26 cellular contexts compared by ENCODE assay signal in the genomic region with DNA sequence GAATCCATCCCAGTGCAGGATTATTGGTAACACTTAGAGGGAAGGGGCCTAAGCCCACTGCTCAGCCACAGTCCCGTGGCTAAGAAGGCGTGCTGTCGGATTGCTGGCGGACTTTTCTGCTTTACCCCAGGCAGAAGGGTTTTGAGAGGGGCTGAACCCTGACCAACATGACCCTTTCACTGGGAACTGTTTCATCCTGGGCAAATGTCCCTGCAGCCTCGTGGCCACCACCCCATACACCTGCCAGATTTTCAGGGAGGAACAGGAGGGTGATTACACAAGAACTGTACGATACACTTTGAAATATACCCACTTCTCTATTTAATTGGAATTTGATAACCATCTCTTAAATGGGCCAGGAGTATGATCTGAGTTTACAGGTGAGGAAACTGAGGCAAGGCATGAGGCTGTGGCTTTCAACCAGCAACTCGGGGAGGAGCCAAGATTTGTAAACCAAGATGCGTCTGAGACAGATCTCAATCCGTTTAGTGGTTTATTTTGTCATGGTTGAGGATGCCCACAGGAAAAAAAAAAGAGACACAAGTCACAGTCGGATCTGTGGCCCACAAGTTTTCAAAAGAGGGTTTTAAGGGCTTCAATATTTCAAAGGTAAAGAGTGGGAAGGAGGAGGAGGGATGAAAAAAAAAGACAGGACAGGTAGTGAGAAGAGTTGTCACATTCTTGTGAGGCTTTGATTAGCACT. TPM values are rescaled to one million over a fixed set of nuclear protein-coding genes. Genes with fewer than 3 reads are reported as not detected.
DNase-seq lines count a peak whose midpoint lies in the region; ATAC-seq, FAIRE-seq and TF ChIP-seq lines count a peak whose summit lies in the region.
"Had no signal": no experiment of that assay in that cellular context is flagged by ENCODE, and none has a peak within 500 bp of the region (broad histone marks: within the 10 kb centered on the region; RNA-seq: fewer than 3 reads in every experiment).

No MANE protein-coding gene starts in this region.

- H3K9me3 Mint-ChIP-seq in osteocyte (ENCODE audit: unreplicated experiment): no peaks in the 10 kb centered on the region

- H4K20me1 ChIP-seq in HepG2 (ENCODE audit: insufficient read depth, low read length) (no peaks in the 10 kb centered on the region), Loucy (ENCODE audit: insufficient read depth, low read length, poor library complexity, severe bottlenecking) (no peaks in the 10 kb centered on the region), Karpas-422 (ENCODE audit: insufficient read depth, low read depth, low read length) (no peaks in the 10 kb centered on the region)

- H3K4me1 ChIP-seq in liver (ENCODE audit: control insufficient read depth in 4 of 4, insufficient read depth in 4 of 4, low read length in 3 of 4) (peaks cover 7 to 42% (median 34%) of the 10 kb centered on the region in 4 donors), HepG2 (ENCODE audit: insufficient read depth, low read length) (peaks cover 17% of the 10 kb centered on the region), Loucy (ENCODE audit: insufficient read depth, low read length, poor library complexity, severe bottlenecking) (peaks cover 51% of the 10 kb centered on the region), small intestine (ENCODE audit: control insufficient read depth in 2 of 2, insufficient read depth in 1 of 2, low read depth in 1 of 2, low read length in 1 of 2) (no peaks in the 10 kb centered on the region), Karpas-422 (ENCODE audit: low read length) (peaks cover 6% of the 10 kb centered on the region)
- H3K4me1 ChIP-seq: Caco-2, neural progenitor cell, psoas muscle had no signal

- BruUV-seq in HepG2 (replicated peaks; lab: Mats Ljungman, UMichigan): no TSS peak

- H3K27ac Mint-ChIP-seq in osteocyte (ENCODE audit: unreplicated experiment): no peak overlapping the region
- H3K27ac Mint-ChIP-seq: neural progenitor cell had no signal

- H3K4me1 Mint-ChIP-seq in osteocyte (ENCODE audit: unreplicated experiment): no peaks in the 10 kb centered on the region

- POLR2A ChIA-PET in HepG2 (lab: Yijun Ruan, JAX): no interaction called here

- H2AFZ ChIP-seq in HepG2 (ENCODE audit: low read length): no peak overlapping the region
- H2AFZ ChIP-seq in Loucy (ENCODE audit: low read length): 0 out of 2 replicates have a peak overlapping the region, but pooled peaks have one; percentile 4
- no peak overlapping the region for H2AFZ ChIP-seq in Karpas-422 (ENCODE audit: low read length)
- H2AFZ ChIP-seq: neural progenitor cell had no signal

- H3K9ac ChIP-seq in liver (ENCODE audit: low read depth in 1 of 2, low read length in 2 of 2) (peak overlapping the region; percentile 33 to 80), HepG2 (ENCODE audit: insufficient read depth, low read depth, low read length) (no peak overlapping the region), Loucy (ENCODE audit: low read depth, low read length, poor library complexity, severe bottlenecking) (no peak overlapping the region), Karpas-422 (ENCODE audit: low read length) (no peak overlapping the region)
- H3K9ac ChIP-seq: neural progenitor cell, SK-N-SH had no signal

- CTCF ChIA-PET in HepG2 (lab: Yijun Ruan, JAX; ENCODE audit: low intra/inter-chr PET ratio, low total read pairs): no interaction called here

- H3K27me3 Mint-ChIP-seq in osteocyte (ENCODE audit: unreplicated experiment): peaks cover 66% of the 10 kb centered on the region

- H3K36me3 ChIP-seq in liver (ENCODE audit: control insufficient read depth in 4 of 4, insufficient read depth in 3 of 4, low read depth in 1 of 4, low read length in 3 of 4) (no peaks in the 10 kb centered on the region), HepG2 (replicated peaks in 1 of 2; ENCODE audit: control insufficient read depth in 1 of 2, insufficient read depth in 2 of 2, low read length in 2 of 2) (no peaks in the 10 kb centered on the region), Loucy (ENCODE audit: insufficient read depth, low read length) (no peaks in the 10 kb centered on the region), small intestine (ENCODE audit: control insufficient read depth in 2 of 2, insufficient read depth in 2 of 2, low read length in 2 of 2) (no peaks in the 10 kb centered on the region), Karpas-422 (ENCODE audit: insufficient read depth, low read length) (no peaks in the 10 kb centered on the region)
- H3K36me3 ChIP-seq: neural progenitor cell, upper lobe of left lung had no signal

- H3F3A ChIP-seq in Loucy (ENCODE audit: low read depth): peaks cover 8% of the 10 kb centered on the region; the same call in 1 of the 2 replicates

- H3K4me3 ChIP-seq in liver (ENCODE audit: low read depth in 1 of 3, low read length in 3 of 3) (no peak overlapping the region), HepG2 (replicated peaks in 1 of 3; ENCODE audit: insufficient read depth in 1 of 3, low read depth in 2 of 3, low read length in 3 of 3) (no peak overlapping the region), Loucy (ENCODE audit: low read length, poor library complexity, severe bottlenecking) (no peak overlapping the region), small intestine (ENCODE audit: low read depth in 1 of 2, low read length in 2 of 2) (no peak overlapping the region), Karpas-422 (ENCODE audit: low read length) (no peak overlapping the region)
- H3K4me3 ChIP-seq: neural progenitor cell, psoas muscle, skin epidermis, upper lobe of left lung had no signal

- H3K4me2 ChIP-seq in HepG2 (ENCODE audit: low read depth, low read length): no peak overlapping the region
- H3K4me2 ChIP-seq in Loucy (ENCODE audit: low read depth, low read length, poor library complexity, severe bottlenecking): no peak overlapping the region
- H3K4me2 ChIP-seq in Karpas-422 (ENCODE audit: low read depth, low read length, poor library complexity, severe bottlenecking): no peak overlapping the region
- H3K4me2 ChIP-seq: neural progenitor cell, SK-N-SH had no signal

- H3K9me2 ChIP-seq in Loucy (replicated peaks; ENCODE audit: low read depth, low read length) (no peaks in the 10 kb centered on the region), Karpas-422 (replicated peaks; ENCODE audit: insufficient read depth, low read length) (no peaks in the 10 kb centered on the region)
- H3K9me2 ChIP-seq: SK-N-SH had no signal

- H3K79me2 ChIP-seq in HepG2 (ENCODE audit: insufficient read depth, low read length) (no peaks in the 10 kb centered on the region), Loucy (ENCODE audit: insufficient read depth, low read length) (no peaks in the 10 kb centered on the region), Karpas-422 (ENCODE audit: low read length) (no peaks in the 10 kb centered on the region)

- H3K27ac ChIP-seq in liver (ENCODE audit: low read depth in 1 of 2, low read length in 2 of 2): peak overlapping the region; percentile 95 to 96
- H3K27ac ChIP-seq in HepG2 (ENCODE audit: extremely low read length, insufficient read depth, low read length): no peak overlapping the region
- no peak overlapping the region for H3K27ac ChIP-seq in small intestine (ENCODE audit: low read depth in 1 of 2, low read length in 1 of 2)
- no peak overlapping the region for H3K27ac ChIP-seq in Karpas-422 (ENCODE audit: low read length)
- H3K27ac ChIP-seq: neural progenitor cell, psoas muscle, RWPE1 had no signal

- DNase-seq in HepG2 (ENCODE audit: low spot score): no peak
- peak; percentile 78 for DNase-seq in central memory CD4-positive, alpha-beta T cell
- peak; percentile 34 for DNase-seq in small intestine
- no peak for DNase-seq in osteocyte (ENCODE audit: extremely low spot score, unreplicated experiment)
- DNase-seq in RKO (ENCODE audit: low spot score): no peak
- no peak for DNase-seq in Karpas-422
- DNase-seq: activated CD8-positive, alpha-beta memory T cell treated with anti-CD3 and anti-CD28 coated beads, Interleukin-2, amount 50 U/mL, for 4 hours; activated naive CD4-positive, alpha-beta T cell treated with anti-CD3 and anti-CD28 coated beads, Interleukin-2, amount 50 U/mL, for 16 hours; Caco-2; H7; left colon; midbrain; NCI-H1105; NCI-H2081; NCI-H510A; psoas muscle; SK-N-SH; stimulated activated CD4-positive, alpha-beta T cell treated with anti-CD3 and anti-CD28 coated beads, Interleukin-2, amount 100 ng/mL, for 48 hours; upper lobe of left lung had no signal

- H3K36me3 Mint-ChIP-seq in osteocyte (ENCODE audit: unreplicated experiment): peaks cover 2% of the 10 kb centered on the region
- H3K36me3 Mint-ChIP-seq: neural progenitor cell had no signal

- no peak for TF ChIP-seq EP300 in HepG2 (IDR thresholded peaks at IDR 0.05; ENCODE audit: low read depth in 2 of 2, low read length in 2 of 2)
- no peak for TF ChIP-seq EP300 in HepG2 (CRISPR knock-in tag; IDR thresholded peaks at IDR 0.05; ENCODE audit: borderline replicate concordance)

- intact Hi-C loops in HepG2 (cut with micrococcal nuclease; ENCODE audit: unreplicated experiment): no loop called here

- H3K4me3 Mint-ChIP-seq in osteocyte (ENCODE audit: unreplicated experiment): no peak overlapping the region
- H3K4me3 Mint-ChIP-seq: neural progenitor cell had no signal

- in situ Hi-C loops in HepG2 (cut with HindIII; ENCODE audit: extremely low pct_ligation_motif_present, low pct_unique_long_range_greater_than_20kb): no loop called here

- H3K27me3 ChIP-seq in liver (ENCODE audit: control insufficient read depth in 4 of 4, insufficient read depth in 4 of 4, low read length in 3 of 4) (no peaks in the 10 kb centered on the region), HepG2 (ENCODE audit: control insufficient read depth in 1 of 2, insufficient read depth in 2 of 2, low read length in 2 of 2) (peaks cover 0 to 4% of the 10 kb centered on the region in 2 experiments; a peak in 1 of 5 replicates), Loucy (ENCODE audit: insufficient read depth, low read length, poor library complexity, severe bottlenecking) (no peaks in the 10 kb centered on the region), small intestine (ENCODE audit: control insufficient read depth in 2 of 2, insufficient read depth in 2 of 2, low read length in 2 of 2) (no peaks in the 10 kb centered on the region), Karpas-422 (ENCODE audit: low read length) (no peaks in the 10 kb centered on the region)
- H3K27me3 ChIP-seq: neural progenitor cell, upper lobe of left lung had no signal

- WGBS in liver: 40% methylated on average over 10 of the region's 10 CpGs
- WGBS in HepG2 (ENCODE audit: low lambda C conversion rate): 47% methylated on average over 6 of the region's 10 CpGs
- 70 to 79% (median 77%) methylated on average over 10 of the region's 10 CpGs for WGBS in small intestine, 3 donors

- ATAC-seq in HepG2: no peak
- ATAC-seq: left colon, psoas muscle had no signal

- H3K9me3 ChIP-seq in liver (ENCODE audit: control insufficient read depth in 4 of 4, low read length in 3 of 4): no peaks in the 10 kb centered on the region
- no peaks in the 10 kb centered on the region for H3K9me3 ChIP-seq in HepG2 (ENCODE audit: low read length)
- H3K9me3 ChIP-seq in Loucy (ENCODE audit: insufficient read depth, low read depth, low read length): peaks cover 5% of the 10 kb centered on the region; the same call in 1 of the 2 replicates
- no peaks in the 10 kb centered on the region for H3K9me3 ChIP-seq in small intestine (ENCODE audit: control insufficient read depth, low read depth)
- H3K9me3 ChIP-seq in Karpas-422 (ENCODE audit: low read length): no peaks in the 10 kb centered on the region
- H3K9me3 ChIP-seq: Caco-2, psoas muscle, SK-N-SH had no signal

- TF ChIP-seq CTCF in liver (IDR thresholded peaks at IDR 0.05; ENCODE audit: low read depth, low read length, missing input control) (no peak), HepG2 (CRISPR knock-in tag; IDR thresholded peaks at IDR 0.05) (no peak), Loucy (conservative IDR thresholded peaks at IDR 0.05; ENCODE audit: low read length) (no peak), osteocyte (IDR thresholded peaks at IDR 0.05) (no peak)

- no peak for TF ChIP-seq POLR2A in HepG2 (IDR thresholded peaks at IDR 0.05; ENCODE audit: insufficient read depth in 1 of 2, low read depth in 2 of 2, low read length in 2 of 2)

- no peak for FAIRE-seq in HepG2 (lab: Jason Lieb, UNC)
- FAIRE-seq in small intestine (lab: Jason Lieb, UNC): no peak
- FAIRE-seq: colon had no signal

- peak in 1 of 2 donors; percentile 14 for TF ChIP-seq RAD21 in liver (IDR thresholded peaks at IDR 0.05)
- TF ChIP-seq RAD21 in HepG2 (CRISPR knock-in tag; IDR thresholded peaks at IDR 0.05): no peak

RNA-seq across cellular contexts. Expression of a gene that starts 6.1 kb away (rescaled TPM):
- total RNA-seq in liver (10 to 100 TPM; 11.4 to 34.5 TPM), HepG2 (2016; rRNA removed; fragmentation: Illumina TruSeq; extraction: Trizol) (5.4 and 6.3 TPM in 2 replicates), osteocyte (10.1 and 10.8 TPM in 2 replicates)
- polyA plus RNA-seq in liver (10 to 100 TPM in 1 of 2 donors, 1 to 10 TPM in 1; 7.2 to 12.2 TPM), HepG2 (2011; rRNA removed) (3.8 and 5.8 TPM in 2 replicates), small intestine (10 to 100 TPM; 16.3 to 44.7 (median 19.7) TPM)
- 0.71 and 1.1 TPM in 2 replicates for total RNA-seq in HepG2 (2016; cell fraction: cytosol; rRNA removed; fragmentation: Illumina TruSeq; extraction: Trizol; ENCODE audit: low read depth)
- total RNA-seq in HepG2 (2016; cell fraction: insoluble cytoplasmic fraction; rRNA removed; fragmentation: Illumina TruSeq; extraction: Trizol): 5.4 and 5.5 TPM in 2 replicates
- 2.0 and 3.8 TPM in 2 replicates for total RNA-seq in HepG2 (2016; cell fraction: membrane; rRNA removed; fragmentation: Illumina TruSeq; extraction: Trizol)
- total RNA-seq in HepG2 (2016; cell fraction: nucleus; rRNA removed; fragmentation: Illumina TruSeq; extraction: Trizol): 2.5 and 4.5 TPM in 2 replicates
- 4.1 and 4.6 TPM in 2 replicates for polyA plus RNA-seq in HepG2 (2011; cell fraction: cytosol; rRNA removed)
- 4.0 and 5.0 TPM in 2 replicates for polyA plus RNA-seq in HepG2 (2011; cell fraction: nucleus; rRNA removed)
- polyA plus RNA-seq in HepG2 (2012): 4.2 and 4.9 TPM in 2 replicates
- 0.36 and 0.58 TPM in 2 replicates for polyA plus RNA-seq in HepG2 (2016; cell fraction: cytosol; fragmentation: Illumina TruSeq; extraction: Trizol; ENCODE audit: low read depth)
- 3.5 TPM in 2 replicates for polyA plus RNA-seq in HepG2 (2016; cell fraction: insoluble cytoplasmic fraction; fragmentation: Illumina TruSeq; extraction: Trizol; ENCODE audit: low read depth)
- polyA plus RNA-seq in HepG2 (2016; cell fraction: membrane; fragmentation: Illumina TruSeq; extraction: Trizol; ENCODE audit: low read depth): 1.4 and 1.9 TPM in 2 replicates
- polyA plus RNA-seq in HepG2 (2016; cell fraction: nucleus; fragmentation: Illumina TruSeq; extraction: Trizol; ENCODE audit: insufficient read depth, low read depth): 3.5 and 4.8 TPM in 2 replicates
- polyA minus RNA-seq in HepG2 (2011; rRNA and poly(A)+ RNA removed; ENCODE audit: low replicate concordance): 1.1 and 6.2 TPM in 2 replicates
- 2.2 and 2.3 TPM in 2 replicates for polyA minus RNA-seq in HepG2 (2011; cell fraction: cytosol; rRNA and poly(A)+ RNA removed)
- polyA minus RNA-seq in HepG2 (2011; cell fraction: nucleus; rRNA and poly(A)+ RNA removed): 2.4 and 7.7 TPM in 2 replicates
- 0.60 and 1.7 TPM in 2 replicates for total RNA-seq in Karpas-422 (2014; rRNA removed; shearing (Covaris generic); ENCODE audit: low replicate concordance)
- total RNA-seq: Caco-2 had no signal

RNA-seq across cellular contexts. Expression of a gene that starts 34.9 kb away (rescaled TPM):
- total RNA-seq in liver: 1 to 10 TPM; 1.5 to 2.3 TPM
- 1 to 10 TPM in 1 of 2 donors, under 1 TPM in 1; 0.59 to 2.2 TPM for polyA plus RNA-seq in liver
- 0.45 and 0.77 TPM in 2 replicates for total RNA-seq in HepG2 (2016; rRNA removed; fragmentation: Illumina TruSeq; extraction: Trizol)
- not detected in 2 replicates for total RNA-seq in HepG2 (2016; cell fraction: cytosol; rRNA removed; fragmentation: Illumina TruSeq; extraction: Trizol; ENCODE audit: low read depth)
- 0.54 and 0.76 TPM in 2 replicates for total RNA-seq in HepG2 (2016; cell fraction: insoluble cytoplasmic fraction; rRNA removed; fragmentation: Illumina TruSeq; extraction: Trizol)
- total RNA-seq in HepG2 (2016; cell fraction: membrane; rRNA removed; fragmentation: Illumina TruSeq; extraction: Trizol): 0.15 and 0.45 TPM in 2 replicates
- total RNA-seq in HepG2 (2016; cell fraction: nucleus; rRNA removed; fragmentation: Illumina TruSeq; extraction: Trizol): 0.78 and 0.91 TPM in 2 replicates
- polyA plus RNA-seq in HepG2 (2011; rRNA removed): 2.8 and 4.9 TPM in 2 replicates
- 1.8 and 3.0 TPM in 2 replicates for polyA plus RNA-seq in HepG2 (2011; cell fraction: cytosol; rRNA removed)
- 5.6 and 9.1 TPM in 2 replicates for polyA plus RNA-seq in HepG2 (2011; cell fraction: nucleus; rRNA removed)
- 3.2 and 7.5 TPM in 2 replicates for polyA plus RNA-seq in HepG2 (2012)
- polyA plus RNA-seq in HepG2 (2016; cell fraction: cytosol; fragmentation: Illumina TruSeq; extraction: Trizol; ENCODE audit: low read depth): 0.06 and 0.10 TPM in 2 replicates
- 0.57 and 0.62 TPM in 2 replicates for polyA plus RNA-seq in HepG2 (2016; cell fraction: insoluble cytoplasmic fraction; fragmentation: Illumina TruSeq; extraction: Trizol; ENCODE audit: low read depth)
- polyA plus RNA-seq in HepG2 (2016; cell fraction: membrane; fragmentation: Illumina TruSeq; extraction: Trizol; ENCODE audit: low read depth): 0.11 and 0.16 TPM in 2 replicates
- 0.96 and 1.2 TPM in 2 replicates for polyA plus RNA-seq in HepG2 (2016; cell fraction: nucleus; fragmentation: Illumina TruSeq; extraction: Trizol; ENCODE audit: insufficient read depth, low read depth)
- polyA minus RNA-seq in HepG2 (2011; rRNA and poly(A)+ RNA removed; ENCODE audit: low replicate concordance): 1.5 TPM in 1 of 2 replicates, not detected in the other
- 0.70 and 1.5 TPM in 2 replicates for polyA minus RNA-seq in HepG2 (2011; cell fraction: cytosol; rRNA and poly(A)+ RNA removed)
- 0.90 and 2.7 TPM in 2 replicates for polyA minus RNA-seq in HepG2 (2011; cell fraction: nucleus; rRNA and poly(A)+ RNA removed)
- polyA plus RNA-seq in small intestine: 10 to 100 TPM in 2 of 3 donors, 1 to 10 TPM in 1; 8.9 to 12.8 (median 10.3) TPM
- 0.13 TPM in 1 of 2 replicates, not detected in the other for total RNA-seq in osteocyte
- not detected in 2 replicates for total RNA-seq in Karpas-422 (2014; rRNA removed; shearing (Covaris generic); ENCODE audit: low replicate concordance)
- total RNA-seq: Caco-2, Daoy, H7 had no signal

Comparison
In these comparisons a context has a peak if more than half of its experiments do, and no peak if none do; other contexts are left out.
1. H3K27ac ChIP-seq: peak in liver (2 of 2); none in HepG2 (single experiment), small intestine (0 of 2) and Karpas-422 (single experiment).
2. H3K9ac ChIP-seq: peak in liver (2 of 2); none in HepG2 (single experiment), Loucy (single experiment) and Karpas-422 (single experiment).
3. DNase-seq: peak in central memory CD4-positive, alpha-beta T cell (single experiment) and small intestine (single experiment); none in HepG2 (single experiment), osteocyte (single experiment), RKO (single experiment) and Karpas-422 (single experiment).